In the genomic region with DNA sequence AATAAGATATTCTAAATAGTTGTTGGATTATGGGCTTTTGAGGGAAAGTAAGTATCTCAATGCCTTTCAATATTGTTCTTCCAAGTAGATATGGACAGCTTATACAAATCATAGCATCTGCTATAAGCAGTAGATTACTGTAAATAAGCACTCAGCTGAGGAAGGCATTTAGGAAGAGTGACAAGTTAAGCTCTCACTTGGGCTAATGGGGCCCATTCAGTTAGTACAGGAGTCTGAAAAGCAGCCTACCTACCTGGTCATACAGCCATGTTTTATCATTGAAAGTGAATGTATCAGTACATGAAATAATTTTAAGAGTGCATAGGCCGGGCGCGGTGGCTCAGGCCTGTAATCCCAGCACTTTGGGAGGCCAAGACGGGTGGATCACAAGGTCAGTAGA, we compare ENCODE assay signal across 19 cellular contexts.
A peak's percentile ranks its signal among the peaks of the same experiment; 100 is the strongest.
DNase-seq lines count a peak whose midpoint lies in the region; ATAC-seq and TF ChIP-seq lines count a peak whose summit lies in the region.
"Had no signal": no experiment of that assay in that cellular context is flagged by ENCODE, and none has a peak within 500 bp of the region (broad histone marks: within the 10 kb centered on the region; RNA-seq: fewer than 3 reads in every experiment).

No MANE protein-coding gene starts in this region.

- no peak overlapping the region for H4K12ac ChIP-seq in trophoblast cell (ENCODE audit: low read depth, low read length)

- H3K27ac Mint-ChIP-seq in activated CD4-positive, alpha-beta T cell treated with anti-CD3 and anti-CD28 coated beads, Interleukin-2, amount 10 ng/mL, durations not matched to agents 7 days and 5 days, result no peak overlapping the region
- H3K27ac Mint-ChIP-seq: B cell; CD8-positive, alpha-beta T cell; HFFc6; IgD-negative memory B cell had no signal

- no peak for ATAC-seq in HG03039 (IDR thresholded peaks at IDR 0.05; ENCODE audit: unreplicated experiment)
- ATAC-seq: CD8-positive, alpha-beta T cell; HCT116; HepG2 had no signal

- H3K27ac ChIP-seq in HL-60 (replicated peaks), result peak overlapping the region; percentile 14
- peak overlapping the region; percentile 68 for H3K27ac ChIP-seq in WERI-Rb-1
- no peak overlapping the region for H3K27ac ChIP-seq in trophoblast cell (ENCODE audit: low read depth, low read length)
- H3K27ac ChIP-seq: BLaER1 treated with 17β-estradiol and CSF1 and Interleukin-3, amounts not matched to agents 10 nM and 100 nM had no signal

- no peaks in the 10 kb centered on the region for H3K79me2 ChIP-seq in trophoblast cell (ENCODE audit: control insufficient read depth, insufficient read depth, low read length, poor library complexity)

- H3K4me2 ChIP-seq in trophoblast cell (ENCODE audit: low read length), result no peak overlapping the region
- H3K4me2 ChIP-seq: BLaER1 treated with 17β-estradiol and CSF1 and Interleukin-3, amounts not matched to agents 10 nM and 100 nM had no signal

- H2BK5ac ChIP-seq in trophoblast cell (ENCODE audit: low read depth, low read length, poor library complexity), result peak overlapping the region; percentile 27

- H3K9me3 Mint-ChIP-seq in activated CD4-positive, alpha-beta T cell treated with anti-CD3 and anti-CD28 coated beads, Interleukin-2, amount 10 ng/mL, durations not matched to agents 7 days and 5 days, result no peaks in the 10 kb centered on the region
- H3K9me3 Mint-ChIP-seq: CD8-positive, alpha-beta T cell; HFFc6; IgD-negative memory B cell had no signal

- H3K4me1 ChIP-seq in trophoblast cell (ENCODE audit: control insufficient read depth in 1 of 2, insufficient read depth in 2 of 2, low read length in 2 of 2), result peaks cover 10 to 11% of the 10 kb centered on the region in 2 experiments

- peaks cover 5% of the 10 kb centered on the region for H3K79me1 ChIP-seq in trophoblast cell (ENCODE audit: low read length)

- no peak overlapping the region for H3K14ac ChIP-seq in trophoblast cell (ENCODE audit: low read length)

- no CpG with 5 or more reads among the region's 4 CpGs for WGBS in trophoblast cell (ENCODE audit: extremely low coverage, insufficient coverage, insufficient read length)

- H3K27me3 ChIP-seq in HL-60 (ENCODE audit: insufficient read depth, poor library complexity, severe bottlenecking) (no peaks in the 10 kb centered on the region), WERI-Rb-1 (ENCODE audit: insufficient read depth, low read depth, severe bottlenecking) (no peaks in the 10 kb centered on the region), trophoblast cell (ENCODE audit: insufficient read depth, low read length) (no peaks in the 10 kb centered on the region)
- H3K27me3 ChIP-seq: BLaER1 treated with 17β-estradiol and CSF1 and Interleukin-3, amounts not matched to agents 10 nM and 100 nM had no signal

- no peaks in the 10 kb centered on the region for H3K36me3 Mint-ChIP-seq in activated CD4-positive, alpha-beta T cell treated with anti-CD3 and anti-CD28 coated beads, Interleukin-2, amount 10 ng/mL, durations not matched to agents 7 days and 5 days (ENCODE audit: low read depth)
- H3K36me3 Mint-ChIP-seq: CD8-positive, alpha-beta T cell had no signal

- H3K4me3 ChIP-seq in HL-60 (replicated peaks; ENCODE audit: insufficient read depth, low read length), result no peak overlapping the region
- no peak overlapping the region for H3K4me3 ChIP-seq in WERI-Rb-1 (ENCODE audit: low read depth, low read length)
- H3K4me3 ChIP-seq in trophoblast cell (ENCODE audit: low read depth, low read length), result no peak overlapping the region
- H3K4me3 ChIP-seq: BLaER1 treated with 17β-estradiol and CSF1 and Interleukin-3, amounts not matched to agents 10 nM and 100 nM had no signal

- H3K9ac ChIP-seq in trophoblast cell (ENCODE audit: low read length), result no peak overlapping the region
- H3K9ac ChIP-seq: BLaER1 treated with 17β-estradiol and CSF1 and Interleukin-3, amounts not matched to agents 10 nM and 100 nM had no signal

- no peaks in the 10 kb centered on the region for H3K9me3 ChIP-seq in WERI-Rb-1 (ENCODE audit: severe bottlenecking)
- no peaks in the 10 kb centered on the region for H3K9me3 ChIP-seq in trophoblast cell (ENCODE audit: insufficient read depth, low read depth, low read length)

- H4K91ac ChIP-seq in trophoblast cell (ENCODE audit: low read depth, low read length), result peak overlapping the region; percentile 47

- no peak overlapping the region for H2AFZ ChIP-seq in trophoblast cell (ENCODE audit: insufficient read depth, low read length, poor library complexity)

- H3K36me3 ChIP-seq in WERI-Rb-1 (no peaks in the 10 kb centered on the region), trophoblast cell (ENCODE audit: control insufficient read depth in 1 of 2, insufficient read depth in 2 of 2, low read length in 2 of 2) (no peaks in the 10 kb centered on the region)

- H3K4ac ChIP-seq in trophoblast cell (ENCODE audit: low read depth, low read length), result no peak overlapping the region

- H3K23ac ChIP-seq in trophoblast cell (ENCODE audit: low read length), result no peak overlapping the region

- no peak overlapping the region for H3K18ac ChIP-seq in trophoblast cell (ENCODE audit: low read length)

- no peaks in the 10 kb centered on the region for H3K4me1 Mint-ChIP-seq in activated CD4-positive, alpha-beta T cell treated with anti-CD3 and anti-CD28 coated beads, Interleukin-2, amount 10 ng/mL, durations not matched to agents 7 days and 5 days

- no peaks in the 10 kb centered on the region for H3K27me3 Mint-ChIP-seq in activated CD4-positive, alpha-beta T cell treated with anti-CD3 and anti-CD28 coated beads, Interleukin-2, amount 10 ng/mL, durations not matched to agents 7 days and 5 days
- H3K27me3 Mint-ChIP-seq: B cell, IgD-negative memory B cell had no signal

- no peak overlapping the region for H2BK120ac ChIP-seq in trophoblast cell (ENCODE audit: insufficient read depth, low read length, poor library complexity)

- no peak for TF ChIP-seq CTCF in HL-60 (IDR thresholded peaks at IDR 0.05; ENCODE audit: insufficient read depth, low read length)
- TF ChIP-seq CTCF in WERI-Rb-1 (IDR thresholded peaks at IDR 0.05; ENCODE audit: low read depth, low read length), result no peak

- no peak overlapping the region for H4K8ac ChIP-seq in trophoblast cell (ENCODE audit: low read depth, low read length)

- CTCF ChIA-PET in activated CD4-positive, alpha-beta T cell treated with anti-CD3 and anti-CD28 coated beads, Interleukin-2, amount 10 ng/mL, durations not matched to agents 7 days and 5 days (lab: Charles Lee), result no interaction called here

- POLR2A ChIA-PET in activated CD4-positive, alpha-beta T cell treated with anti-CD3 and anti-CD28 coated beads, Interleukin-2, amount 10 ng/mL, durations not matched to agents 7 days and 5 days (lab: Charles Lee), result no interaction called here

- peak overlapping the region; percentile 5 for H2BK12ac ChIP-seq in trophoblast cell (ENCODE audit: low read length)

- DNase-seq in D341Med (ENCODE audit: low spot score) (peak; percentile 56), HL-60 (ENCODE audit: low read depth in 1 of 2, low spot score in 1 of 2) (no peak), WERI-Rb-1 (peak; percentile 81), trophoblast cell (no peak), GM03348 (ENCODE audit: low spot score) (no peak)
- no peak for DNase-seq in activated CD4-positive, alpha-beta T cell treated with anti-CD3 and anti-CD28 coated beads, Interleukin-2, amount 10 ng/mL, durations not matched to agents 7 days and 5 days
- DNase-seq: CD8-positive, alpha-beta T cell; DMS153; DMS79; GDM1; GOT3; H7; HFFc6 had no signal

- H3K4me3 Mint-ChIP-seq in activated CD4-positive, alpha-beta T cell treated with anti-CD3 and anti-CD28 coated beads, Interleukin-2, amount 10 ng/mL, durations not matched to agents 7 days and 5 days, result no peak overlapping the region
- H3K4me3 Mint-ChIP-seq: B cell; CD8-positive, alpha-beta T cell; HFFc6; IgD-negative memory B cell had no signal

- H2AK5ac ChIP-seq in trophoblast cell (ENCODE audit: low read length), result no peak overlapping the region

Comparison
In these comparisons a context has a peak if more than half of its experiments do, and no peak if none do; other contexts are left out.
1. DNase-seq: peak in D341Med (single experiment) and WERI-Rb-1 (single experiment); none in HL-60 (0 of 2), trophoblast cell (0 of 2), GM03348 (single experiment) and activated CD4-positive, alpha-beta T cell treated with anti-CD3 and anti-CD28 coated beads, Interleukin-2, amount 10 ng/mL, durations not matched to agents 7 days and 5 days (single experiment).